In genomic region chr6:166639921-166640320, GRCh38 we compare ENCODE assay signal across 10 cellular contexts.
"Had no signal": no experiment of that assay in that cellular context is flagged by ENCODE, and none has a peak within 500 bp of the region (broad histone marks: within the 10 kb centered on the region; RNA-seq: fewer than 3 reads in every experiment).

No MANE protein-coding gene starts in this region.

- H3K9me3 ChIP-seq: thyroid gland had no signal

- H3K4me3 ChIP-seq: neural progenitor cell, skin epidermis, thyroid gland had no signal

- H3K4me2 ChIP-seq: neural progenitor cell had no signal

- H3K27ac ChIP-seq: neural progenitor cell, thyroid gland, VCaP had no signal

- H3K4me1 Mint-ChIP-seq: neural progenitor cell had no signal

- H3K36me3 Mint-ChIP-seq: neural progenitor cell had no signal

- H2AFZ ChIP-seq: neural progenitor cell had no signal

- H3K9ac ChIP-seq: neural progenitor cell had no signal

- H3K27ac Mint-ChIP-seq: activated CD4-positive, alpha-beta memory T cell treated with anti-CD3 and anti-CD28 coated beads, Interleukin-2, amount 10 ng/mL, durations not matched to agents 7 days and 5 days; activated CD4-positive, alpha-beta T cell treated with anti-CD3 and anti-CD28 coated beads for 36 hours; activated naive CD4-positive, alpha-beta T cell treated with anti-CD3 and anti-CD28 coated beads for 36 hours; neural progenitor cell had no signal

- H3K27me3 ChIP-seq: neural progenitor cell, thyroid gland had no signal

- H3K36me3 ChIP-seq: neural progenitor cell, thyroid gland had no signal

- DNase-seq: activated CD4-positive, alpha-beta memory T cell treated with anti-CD3 and anti-CD28 coated beads, Interleukin-2, amount 10 ng/mL, durations not matched to agents 7 days and 5 days; caudate nucleus; midbrain; T1000 had no signal

- H3K9me3 Mint-ChIP-seq: activated CD4-positive, alpha-beta memory T cell treated with anti-CD3 and anti-CD28 coated beads, Interleukin-2, amount 10 ng/mL, durations not matched to agents 7 days and 5 days had no signal

- H3K4me1 ChIP-seq: neural progenitor cell had no signal

- H3K4me3 Mint-ChIP-seq: activated CD4-positive, alpha-beta memory T cell treated with anti-CD3 and anti-CD28 coated beads, Interleukin-2, amount 10 ng/mL, durations not matched to agents 7 days and 5 days; activated CD4-positive, alpha-beta T cell treated with anti-CD3 and anti-CD28 coated beads for 36 hours; neural progenitor cell had no signal
